1 cellular context compared by ENCODE assay signal in the genomic region with DNA sequence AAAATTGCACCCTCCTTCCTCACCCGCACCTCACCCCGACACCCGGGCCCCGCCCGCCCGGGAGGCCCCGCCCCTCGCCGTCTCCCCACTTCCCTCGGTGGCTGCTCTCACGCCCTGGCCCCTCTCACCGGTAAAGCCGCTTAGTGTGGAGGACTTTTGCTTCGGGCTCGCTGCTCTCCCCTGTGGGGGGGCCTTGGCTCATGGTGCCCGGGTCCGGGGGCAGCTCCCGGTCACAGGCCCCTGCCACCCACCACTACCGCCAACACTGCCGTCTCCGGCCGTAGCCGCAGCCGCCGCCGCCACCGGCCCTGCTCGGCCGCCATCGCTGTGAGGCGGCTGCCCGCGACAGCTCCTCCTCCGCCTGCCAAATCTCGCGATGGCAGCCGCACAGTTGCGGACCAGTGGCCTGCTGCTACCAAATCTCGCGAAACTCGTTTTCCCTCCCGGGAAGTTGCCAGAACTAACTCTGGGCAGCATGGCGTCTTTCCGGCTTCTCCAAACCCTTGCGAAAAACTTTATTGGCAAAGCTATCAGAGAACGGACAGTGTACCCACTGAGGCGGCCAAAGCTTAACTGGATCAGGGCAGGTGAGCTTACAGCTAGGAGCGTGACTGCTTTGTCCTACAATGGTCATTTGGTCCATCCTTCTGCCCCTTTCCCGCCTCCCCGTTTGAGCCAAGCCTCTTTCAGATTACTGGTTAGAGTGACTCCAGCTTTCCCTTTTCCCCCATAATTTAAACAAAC.
A peak's percentile ranks its signal among the peaks of the same experiment; 100 is the strongest.
TF ChIP-seq lines count a peak whose summit lies in the region.

A gene with protein sequence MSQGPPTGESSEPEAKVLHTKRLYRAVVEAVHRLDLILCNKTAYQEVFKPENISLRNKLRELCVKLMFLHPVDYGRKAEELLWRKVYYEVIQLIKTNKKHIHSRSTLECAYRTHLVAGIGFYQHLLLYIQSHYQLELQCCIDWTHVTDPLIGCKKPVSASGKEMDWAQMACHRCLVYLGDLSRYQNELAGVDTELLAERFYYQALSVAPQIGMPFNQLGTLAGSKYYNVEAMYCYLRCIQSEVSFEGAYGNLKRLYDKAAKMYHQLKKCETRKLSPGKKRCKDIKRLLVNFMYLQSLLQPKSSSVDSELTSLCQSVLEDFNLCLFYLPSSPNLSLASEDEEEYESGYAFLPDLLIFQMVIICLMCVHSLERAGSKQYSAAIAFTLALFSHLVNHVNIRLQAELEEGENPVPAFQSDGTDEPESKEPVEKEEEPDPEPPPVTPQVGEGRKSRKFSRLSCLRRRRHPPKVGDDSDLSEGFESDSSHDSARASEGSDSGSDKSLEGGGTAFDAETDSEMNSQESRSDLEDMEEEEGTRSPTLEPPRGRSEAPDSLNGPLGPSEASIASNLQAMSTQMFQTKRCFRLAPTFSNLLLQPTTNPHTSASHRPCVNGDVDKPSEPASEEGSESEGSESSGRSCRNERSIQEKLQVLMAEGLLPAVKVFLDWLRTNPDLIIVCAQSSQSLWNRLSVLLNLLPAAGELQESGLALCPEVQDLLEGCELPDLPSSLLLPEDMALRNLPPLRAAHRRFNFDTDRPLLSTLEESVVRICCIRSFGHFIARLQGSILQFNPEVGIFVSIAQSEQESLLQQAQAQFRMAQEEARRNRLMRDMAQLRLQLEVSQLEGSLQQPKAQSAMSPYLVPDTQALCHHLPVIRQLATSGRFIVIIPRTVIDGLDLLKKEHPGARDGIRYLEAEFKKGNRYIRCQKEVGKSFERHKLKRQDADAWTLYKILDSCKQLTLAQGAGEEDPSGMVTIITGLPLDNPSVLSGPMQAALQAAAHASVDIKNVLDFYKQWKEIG (minus strand): TSS at position 347 of the 744 bp plus-strand sequence. CDS start 145 bp downstream, at position 202.

TF ChIP-seq in K562, 482 proteins besides CTCF, POLR2A, EP300 and RAD21 (continued from another document and continues in another):
- TF ChIP-seq, protein P1, sequence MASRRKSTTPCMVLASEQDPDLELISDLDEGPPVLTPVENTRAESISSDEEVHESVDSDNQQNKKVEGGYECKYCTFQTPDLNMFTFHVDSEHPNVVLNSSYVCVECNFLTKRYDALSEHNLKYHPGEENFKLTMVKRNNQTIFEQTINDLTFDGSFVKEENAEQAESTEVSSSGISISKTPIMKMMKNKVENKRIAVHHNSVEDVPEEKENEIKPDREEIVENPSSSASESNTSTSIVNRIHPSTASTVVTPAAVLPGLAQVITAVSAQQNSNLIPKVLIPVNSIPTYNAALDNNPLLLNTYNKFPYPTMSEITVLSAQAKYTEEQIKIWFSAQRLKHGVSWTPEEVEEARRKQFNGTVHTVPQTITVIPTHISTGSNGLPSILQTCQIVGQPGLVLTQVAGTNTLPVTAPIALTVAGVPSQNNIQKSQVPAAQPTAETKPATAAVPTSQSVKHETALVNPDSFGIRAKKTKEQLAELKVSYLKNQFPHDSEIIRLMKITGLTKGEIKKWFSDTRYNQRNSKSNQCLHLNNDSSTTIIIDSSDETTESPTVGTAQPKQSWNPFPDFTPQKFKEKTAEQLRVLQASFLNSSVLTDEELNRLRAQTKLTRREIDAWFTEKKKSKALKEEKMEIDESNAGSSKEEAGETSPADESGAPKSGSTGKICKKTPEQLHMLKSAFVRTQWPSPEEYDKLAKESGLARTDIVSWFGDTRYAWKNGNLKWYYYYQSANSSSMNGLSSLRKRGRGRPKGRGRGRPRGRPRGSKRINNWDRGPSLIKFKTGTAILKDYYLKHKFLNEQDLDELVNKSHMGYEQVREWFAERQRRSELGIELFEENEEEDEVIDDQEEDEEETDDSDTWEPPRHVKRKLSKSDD (conservative IDR thresholded peaks at IDR 0.05; ENCODE audit: low read length), result peak; percentile 99
- peak; percentile 41 for TF ChIP-seq ASH1L (IDR thresholded peaks at IDR 0.05; ENCODE audit: borderline replicate concordance, low read depth, partially characterized antibody)
- peak; percentile 99 for TF ChIP-seq CHD2 (IDR thresholded peaks at IDR 0.05; ENCODE audit: low read depth, low read length)
- peak; percentile 93 for TF ChIP-seq TAF9B (IDR thresholded peaks at IDR 0.05; ENCODE audit: partially characterized antibody)
- peak in 1 of 2 experiments; percentile 19; a peak in 2 of 4 replicates for TF ChIP-seq TEAD1 (CRISPR knock-in tag; IDR thresholded peaks at IDR 0.05)
- TF ChIP-seq ZZZ3 (IDR thresholded peaks at IDR 0.05), result peak; percentile 71; the same call in 1 of the 2 replicates
- TF ChIP-seq, protein P2, sequence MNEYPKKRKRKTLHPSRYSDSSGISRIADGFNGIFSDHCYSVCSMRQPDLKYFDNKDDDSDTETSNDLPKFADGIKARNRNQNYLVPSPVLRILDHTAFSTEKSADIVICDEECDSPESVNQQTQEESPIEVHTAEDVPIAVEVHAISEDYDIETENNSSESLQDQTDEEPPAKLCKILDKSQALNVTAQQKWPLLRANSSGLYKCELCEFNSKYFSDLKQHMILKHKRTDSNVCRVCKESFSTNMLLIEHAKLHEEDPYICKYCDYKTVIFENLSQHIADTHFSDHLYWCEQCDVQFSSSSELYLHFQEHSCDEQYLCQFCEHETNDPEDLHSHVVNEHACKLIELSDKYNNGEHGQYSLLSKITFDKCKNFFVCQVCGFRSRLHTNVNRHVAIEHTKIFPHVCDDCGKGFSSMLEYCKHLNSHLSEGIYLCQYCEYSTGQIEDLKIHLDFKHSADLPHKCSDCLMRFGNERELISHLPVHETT (CRISPR knock-in tag; conservative IDR thresholded peaks at IDR 0.05 in 1 of 2, IDR thresholded peaks at IDR 0.05 in 1 of 2), result peak in 1 of 2 experiments; percentile 87; a peak in 2 of 4 replicates
- TF ChIP-seq PRPF4 (IDR thresholded peaks at IDR 0.05; ENCODE audit: insufficient read depth, low read depth, low read length, poor library complexity, severe bottlenecking), result peak; percentile 63
- TF ChIP-seq ZNF133 (CRISPR knock-in tag; IDR thresholded peaks at IDR 0.05), result no peak
- no peak for TF ChIP-seq TAF15 (IDR thresholded peaks at IDR 0.05; ENCODE audit: low read depth, low read length)
- TF ChIP-seq ZNF407 (IDR thresholded peaks at IDR 0.05; ENCODE audit: low read depth), result peak; percentile 89
- TF ChIP-seq, protein P3, sequence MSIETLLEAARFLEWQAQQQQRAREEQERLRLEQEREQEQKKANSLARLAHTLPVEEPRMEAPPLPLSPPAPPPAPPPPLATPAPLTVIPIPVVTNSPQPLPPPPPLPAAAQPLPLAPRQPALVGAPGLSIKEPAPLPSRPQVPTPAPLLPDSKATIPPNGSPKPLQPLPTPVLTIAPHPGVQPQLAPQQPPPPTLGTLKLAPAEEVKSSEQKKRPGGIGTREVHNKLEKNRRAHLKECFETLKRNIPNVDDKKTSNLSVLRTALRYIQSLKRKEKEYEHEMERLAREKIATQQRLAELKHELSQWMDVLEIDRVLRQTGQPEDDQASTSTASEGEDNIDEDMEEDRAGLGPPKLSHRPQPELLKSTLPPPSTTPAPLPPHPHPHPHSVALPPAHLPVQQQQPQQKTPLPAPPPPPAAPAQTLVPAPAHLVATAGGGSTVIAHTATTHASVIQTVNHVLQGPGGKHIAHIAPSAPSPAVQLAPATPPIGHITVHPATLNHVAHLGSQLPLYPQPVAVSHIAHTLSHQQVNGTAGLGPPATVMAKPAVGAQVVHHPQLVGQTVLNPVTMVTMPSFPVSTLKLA (conservative IDR thresholded peaks at IDR 0.05), result peak; percentile 84 to 89
- TF ChIP-seq, protein P4, sequence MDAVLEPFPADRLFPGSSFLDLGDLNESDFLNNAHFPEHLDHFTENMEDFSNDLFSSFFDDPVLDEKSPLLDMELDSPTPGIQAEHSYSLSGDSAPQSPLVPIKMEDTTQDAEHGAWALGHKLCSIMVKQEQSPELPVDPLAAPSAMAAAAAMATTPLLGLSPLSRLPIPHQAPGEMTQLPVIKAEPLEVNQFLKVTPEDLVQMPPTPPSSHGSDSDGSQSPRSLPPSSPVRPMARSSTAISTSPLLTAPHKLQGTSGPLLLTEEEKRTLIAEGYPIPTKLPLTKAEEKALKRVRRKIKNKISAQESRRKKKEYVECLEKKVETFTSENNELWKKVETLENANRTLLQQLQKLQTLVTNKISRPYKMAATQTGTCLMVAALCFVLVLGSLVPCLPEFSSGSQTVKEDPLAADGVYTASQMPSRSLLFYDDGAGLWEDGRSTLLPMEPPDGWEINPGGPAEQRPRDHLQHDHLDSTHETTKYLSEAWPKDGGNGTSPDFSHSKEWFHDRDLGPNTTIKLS (IDR thresholded peaks at IDR 0.05; ENCODE audit: borderline replicate concordance, low read depth), result peak; percentile 96
- peak; percentile 12; the same call in 1 of the 2 replicates for TF ChIP-seq ARID1B (IDR thresholded peaks at IDR 0.05)
- peak; percentile 70 for TF ChIP-seq NFIC (IDR thresholded peaks at IDR 0.05)
- no peak for TF ChIP-seq BMI1 (IDR thresholded peaks at IDR 0.05; ENCODE audit: low read length)
- no peak for TF ChIP-seq THRA (IDR thresholded peaks at IDR 0.05)
- peak; percentile 42; the same call in 1 of the 2 replicates for TF ChIP-seq ZNF239 (CRISPR knock-in tag; IDR thresholded peaks at IDR 0.05)
- peak; percentile 92 for TF ChIP-seq PHF20 (IDR thresholded peaks at IDR 0.05; ENCODE audit: partially characterized antibody)
- no peak for TF ChIP-seq SAFB2 (IDR thresholded peaks at IDR 0.05; ENCODE audit: borderline replicate concordance, low read depth, low read length, severe bottlenecking)
- TF ChIP-seq CXXC5 (CRISPR knock-in tag; IDR thresholded peaks at IDR 0.05), result peak; percentile 77
- no peak for TF ChIP-seq RHOXF2B (CRISPR knock-in tag; conservative IDR thresholded peaks at IDR 0.05)
- TF ChIP-seq GABPB1 (CRISPR knock-in tag; IDR thresholded peaks at IDR 0.05), result peak; percentile 91
- TF ChIP-seq MITF (IDR thresholded peaks at IDR 0.05), result no peak
- TF ChIP-seq SMAD2 (IDR thresholded peaks at IDR 0.05; ENCODE audit: low read depth, low read length), result peak; percentile 53; the same call in 1 of the 2 replicates
- TF ChIP-seq RBM22 (IDR thresholded peaks at IDR 0.05; ENCODE audit: low read depth, low read length, poor library complexity, severe bottlenecking), result peak; percentile 59
- peak; percentile 53; the same call in 1 of the 2 replicates for TF ChIP-seq JUN (IDR thresholded peaks at IDR 0.05; ENCODE audit: borderline replicate concordance, low read depth, low read length)
- TF ChIP-seq JUN (CRISPR knock-in tag; IDR thresholded peaks at IDR 0.05; ENCODE audit: borderline replicate concordance), result no peak
- peak; percentile 95 for TF ChIP-seq TBP (optimal IDR thresholded peaks at IDR 0.05; ENCODE audit: low read depth, low read length)
